Comparison of ENCODE assay signal across 1 cellular context in genomic region chr12:57454566-57455373, GRCh38.
TF ChIP-seq lines count a peak whose summit lies in the region.

INHBE (plus strand) TSS chr12:57455307; CDS start chr12:57455537, 230 bp downstream.

TF ChIP-seq in HepG2, 621 proteins besides CTCF, POLR2A, EP300 and RAD21 (continued from another document and continues in another):
- TF ChIP-seq ZNF281 (CRISPR knock-in tag; IDR thresholded peaks at IDR 0.05; ENCODE audit: borderline replicate concordance) (peak; percentile 91), MAZ (IDR thresholded peaks at IDR 0.05; ENCODE audit: borderline replicate concordance, low read depth, low read length) (peak; percentile 80), MAZ (CRISPR knock-in tag; IDR thresholded peaks at IDR 0.05; ENCODE audit: low read depth) (peak; percentile 19; the same call in 1 of the 2 replicates), EEA1 (CRISPR knock-in tag; IDR thresholded peaks at IDR 0.05; ENCODE audit: borderline replicate concordance) (no peak), CBX1 (IDR thresholded peaks at IDR 0.05; ENCODE audit: low read depth) (no peak), MXI1 (IDR thresholded peaks at IDR 0.05; ENCODE audit: borderline replicate concordance, low read depth, low read length) (peak; percentile 92; the same call in 2 of the 3 replicates), HOXA7 (CRISPR knock-in tag; IDR thresholded peaks at IDR 0.05) (no peak), ZNF746 (CRISPR knock-in tag; IDR thresholded peaks at IDR 0.05) (peak; percentile 97), SIN3B (IDR thresholded peaks at IDR 0.05; ENCODE audit: low read length) (no peak), DNMT3B (CRISPR knock-in tag; conservative IDR thresholded peaks at IDR 0.05) (no peak), ZNF609 (CRISPR knock-in tag; IDR thresholded peaks at IDR 0.05; ENCODE audit: borderline replicate concordance) (peak; percentile 79), TOPORS (CRISPR knock-in tag; IDR thresholded peaks at IDR 0.05) (peak; percentile 84), ZNF33B (CRISPR knock-in tag; IDR thresholded peaks at IDR 0.05) (no peak), TBL1XR1 (IDR thresholded peaks at IDR 0.05; ENCODE audit: borderline replicate concordance, low read length, partially characterized antibody) (peak; percentile 22), NR0B2 (CRISPR knock-in tag; IDR thresholded peaks at IDR 0.05) (no peak), MXD1 (CRISPR knock-in tag; IDR thresholded peaks at IDR 0.05) (peak; percentile 19; the same call in 1 of the 2 replicates), ZNF318 (CRISPR knock-in tag; IDR thresholded peaks at IDR 0.05) (no peak; the same call in 1 of the 2 replicates), GTF2F1 (IDR thresholded peaks at IDR 0.05; ENCODE audit: low read length) (no peak), MIER3 (CRISPR knock-in tag; IDR thresholded peaks at IDR 0.05; ENCODE audit: borderline replicate concordance) (peak; percentile 69), ZNF569 (CRISPR knock-in tag; IDR thresholded peaks at IDR 0.05; ENCODE audit: borderline replicate concordance) (0 out of 2 replicates have a peak, but pooled peaks have one; percentile 41), ZNF3 (CRISPR knock-in tag; IDR thresholded peaks at IDR 0.05) (no peak), FOSL2 (CRISPR knock-in tag; IDR thresholded peaks at IDR 0.05) (peak; percentile 78), ZFP1 (CRISPR knock-in tag; IDR thresholded peaks at IDR 0.05) (peak; percentile 72; the same call in 1 of the 2 replicates), TARDBP (CRISPR knock-in tag; IDR thresholded peaks at IDR 0.05) (peak; percentile 96), ZNF563 (CRISPR knock-in tag; IDR thresholded peaks at IDR 0.05) (peak; percentile 79; the same call in 1 of the 2 replicates), TEAD3 (CRISPR knock-in tag; optimal IDR thresholded peaks at IDR 0.05; ENCODE audit: borderline replicate concordance) (peak; percentile 79), ZBTB7B (CRISPR knock-in tag; IDR thresholded peaks at IDR 0.05) (peak; percentile 88), MEIS2 (CRISPR knock-in tag; IDR thresholded peaks at IDR 0.05) (peak; percentile 94), TFE3 (CRISPR knock-in tag; IDR thresholded peaks at IDR 0.05) (peak; percentile 87), DDIT3 (CRISPR knock-in tag; IDR thresholded peaks at IDR 0.05) (no peak), ZNF335 (CRISPR knock-in tag; IDR thresholded peaks at IDR 0.05) (peak; percentile 72; the same call in 1 of the 2 replicates), HES4 (CRISPR knock-in tag; IDR thresholded peaks at IDR 0.05; ENCODE audit: borderline replicate concordance) (peak; percentile 69; the same call in 1 of the 2 replicates), ZNF253 (CRISPR knock-in tag; IDR thresholded peaks at IDR 0.05; ENCODE audit: borderline replicate concordance) (no peak), ZNF816 (CRISPR knock-in tag; IDR thresholded peaks at IDR 0.05; ENCODE audit: borderline replicate concordance) (no peak), KLF12 (CRISPR knock-in tag; IDR thresholded peaks at IDR 0.05; ENCODE audit: borderline replicate concordance) (no peak), ZSCAN22 (CRISPR knock-in tag; IDR thresholded peaks at IDR 0.05) (no peak; the same call in 1 of the 2 replicates), ZNF605 (CRISPR knock-in tag; IDR thresholded peaks at IDR 0.05) (peak; percentile 71; the same call in 1 of the 2 replicates), MTA3 (CRISPR knock-in tag; IDR thresholded peaks at IDR 0.05) (no peak), TAF15 (IDR thresholded peaks at IDR 0.05; ENCODE audit: low read depth, low read length, poor library complexity, severe bottlenecking) (no peak), ZNF414 (CRISPR knock-in tag; IDR thresholded peaks at IDR 0.05) (peak; percentile 83; the same call in 1 of the 2 replicates), FOXK2 (IDR thresholded peaks at IDR 0.05) (peak; percentile 52; the same call in 1 of the 2 replicates), ZNF20 (CRISPR knock-in tag; IDR thresholded peaks at IDR 0.05) (no peak), ZBTB42 (CRISPR knock-in tag; IDR thresholded peaks at IDR 0.05) (peak; percentile 74; the same call in 1 of the 2 replicates), CEBPB (IDR thresholded peaks at IDR 0.05; ENCODE audit: borderline replicate concordance, low read depth, low read length) (peak; percentile 99)
